In genomic region chr3:142723968-142724681, GRCh38 we compare ENCODE assay signal across 1 cellular context.
TF ChIP-seq lines count a peak whose summit lies in the region.

Gene TRPC1, plus strand, starts transcription at chr3:142724034. Its CDS starts 526 bp downstream, at chr3:142724560.

TF ChIP-seq in HepG2, 621 proteins besides CTCF, POLR2A, EP300 and RAD21 (continued from another document and continues in another):
- TF ChIP-seq TCF12 (IDR thresholded peaks at IDR 0.05) (no peak), TCF12 (CRISPR knock-in tag; IDR thresholded peaks at IDR 0.05) (0 out of 2 replicates have a peak, but pooled peaks have one; percentile 18), HDAC6 (IDR thresholded peaks at IDR 0.05; ENCODE audit: low read depth, low read length) (no peak), HOXA5 (CRISPR knock-in tag; IDR thresholded peaks at IDR 0.05) (peak; percentile 75; the same call in 1 of the 2 replicates), KDM3A (CRISPR knock-in tag; IDR thresholded peaks at IDR 0.05; ENCODE audit: low read depth) (no peak), SMC3 (IDR thresholded peaks at IDR 0.05; ENCODE audit: low read length) (no peak), ZBTB2 (CRISPR knock-in tag; IDR thresholded peaks at IDR 0.05; ENCODE audit: low read depth) (0 out of 2 replicates have a peak, but pooled peaks have one; percentile 56), CREB3 (CRISPR knock-in tag; IDR thresholded peaks at IDR 0.05) (0 out of 2 replicates have a peak, but pooled peaks have one; percentile 71), ZNF484 (CRISPR knock-in tag; IDR thresholded peaks at IDR 0.05; ENCODE audit: borderline replicate concordance, low read depth) (no peak), SNRNP70 (IDR thresholded peaks at IDR 0.05; ENCODE audit: low read depth, low read length) (no peak), ZSCAN25 (CRISPR knock-in tag; IDR thresholded peaks at IDR 0.05) (peak; percentile 58; the same call in 1 of the 2 replicates), JDP2 (CRISPR knock-in tag; IDR thresholded peaks at IDR 0.05; ENCODE audit: borderline replicate concordance) (no peak), ARID4A (CRISPR knock-in tag; IDR thresholded peaks at IDR 0.05; ENCODE audit: borderline replicate concordance) (peak; percentile 17), ZC3H4 (CRISPR knock-in tag; IDR thresholded peaks at IDR 0.05; ENCODE audit: borderline replicate concordance) (0 out of 2 replicates have a peak, but pooled peaks have one; percentile 34), CREB1 (IDR thresholded peaks at IDR 0.05) (0 out of 2 replicates have a peak, but pooled peaks have one; percentile 9), CREB1 (CRISPR knock-in tag; IDR thresholded peaks at IDR 0.05) (no peak), SP4 (CRISPR knock-in tag; IDR thresholded peaks at IDR 0.05) (peak; percentile 55), ZNF34 (CRISPR knock-in tag; IDR thresholded peaks at IDR 0.05; ENCODE audit: borderline replicate concordance) (no peak), DMAP1 (CRISPR knock-in tag; IDR thresholded peaks at IDR 0.05) (peak; percentile 88; the same call in 1 of the 2 replicates), ZNF354B (CRISPR knock-in tag; IDR thresholded peaks at IDR 0.05) (peak; percentile 60; the same call in 1 of the 2 replicates), ELF1 (CRISPR knock-in tag; IDR thresholded peaks at IDR 0.05) (no peak), ZNF597 (CRISPR knock-in tag; IDR thresholded peaks at IDR 0.05) (0 out of 2 replicates have a peak, but pooled peaks have one; percentile 10), ZBTB42 (CRISPR knock-in tag; IDR thresholded peaks at IDR 0.05) (peak; percentile 71; the same call in 1 of the 2 replicates), SATB2 (CRISPR knock-in tag; IDR thresholded peaks at IDR 0.05) (0 out of 2 replicates have a peak, but pooled peaks have one; percentile 57), SIX4 (CRISPR knock-in tag; IDR thresholded peaks at IDR 0.05) (no peak), ZSCAN21 (CRISPR knock-in tag; IDR thresholded peaks at IDR 0.05; ENCODE audit: borderline replicate concordance) (peak; percentile 40; the same call in 1 of the 2 replicates), RBM39 (IDR thresholded peaks at IDR 0.05; ENCODE audit: low read depth, low read length, poor library complexity, severe bottlenecking) (peak; percentile 88), ZNF234 (CRISPR knock-in tag; conservative IDR thresholded peaks at IDR 0.05) (no peak), FOSL1 (CRISPR knock-in tag; IDR thresholded peaks at IDR 0.05; ENCODE audit: borderline replicate concordance) (no peak), RBFOX2 (IDR thresholded peaks at IDR 0.05; ENCODE audit: low read depth, low read length) (peak; percentile 79), ZNF296 (CRISPR knock-in tag; conservative IDR thresholded peaks at IDR 0.05) (no peak), ZNF317 (CRISPR knock-in tag; IDR thresholded peaks at IDR 0.05) (no peak; the same call in 1 of the 2 replicates), ZNF605 (CRISPR knock-in tag; IDR thresholded peaks at IDR 0.05) (peak; percentile 91), ZNF207 (IDR thresholded peaks at IDR 0.05; ENCODE audit: borderline replicate concordance) (no peak), HES4 (CRISPR knock-in tag; IDR thresholded peaks at IDR 0.05; ENCODE audit: borderline replicate concordance) (peak; percentile 63; the same call in 1 of the 2 replicates), ZNF383 (CRISPR knock-in tag; IDR thresholded peaks at IDR 0.05; ENCODE audit: borderline replicate concordance) (no peak), FOSL2 (CRISPR knock-in tag; IDR thresholded peaks at IDR 0.05) (0 out of 2 replicates have a peak, but pooled peaks have one; percentile 2), TBL1XR1 (IDR thresholded peaks at IDR 0.05; ENCODE audit: borderline replicate concordance, low read length, partially characterized antibody) (no peak), HDAC1 (CRISPR knock-in tag; IDR thresholded peaks at IDR 0.05) (peak; percentile 31; the same call in 1 of the 2 replicates), ZNF121 (CRISPR knock-in tag; IDR thresholded peaks at IDR 0.05) (no peak), ZNF350 (CRISPR knock-in tag; IDR thresholded peaks at IDR 0.05; ENCODE audit: borderline replicate concordance, low read depth) (no peak), ZSCAN12 (CRISPR knock-in tag; IDR thresholded peaks at IDR 0.05) (0 out of 2 replicates have a peak, but pooled peaks have one; percentile 73), ZNF646 (CRISPR knock-in tag; IDR thresholded peaks at IDR 0.05) (no peak), ATAD3A (CRISPR knock-in tag; IDR thresholded peaks at IDR 0.05) (no peak), E2F1 (CRISPR knock-in tag; IDR thresholded peaks at IDR 0.05) (0 out of 2 replicates have a peak, but pooled peaks have one; percentile 59), IKZF1 (IDR thresholded peaks at IDR 0.05) (no peak), ZNF629 (CRISPR knock-in tag; conservative IDR thresholded peaks at IDR 0.05) (0 out of 2 replicates have a peak, but pooled peaks have one; percentile 12), ZNF30 (CRISPR knock-in tag; IDR thresholded peaks at IDR 0.05) (no peak), REPIN1 (CRISPR knock-in tag; IDR thresholded peaks at IDR 0.05; ENCODE audit: borderline replicate concordance, low read depth) (no peak), ZNF800 (CRISPR knock-in tag; IDR thresholded peaks at IDR 0.05) (peak; percentile 55; the same call in 1 of the 2 replicates), ZNF225 (CRISPR knock-in tag; IDR thresholded peaks at IDR 0.05) (no peak), HIVEP1 (CRISPR knock-in tag; IDR thresholded peaks at IDR 0.05) (no peak), ZNF343 (CRISPR knock-in tag; IDR thresholded peaks at IDR 0.05) (no peak), MEIS2 (CRISPR knock-in tag; IDR thresholded peaks at IDR 0.05) (0 out of 2 replicates have a peak, but pooled peaks have one; percentile 26), RNF2 (conservative IDR thresholded peaks at IDR 0.05; ENCODE audit: low read depth) (no peak)
